Comparison of ENCODE assay signal across 8 cellular contexts in the genomic region with DNA sequence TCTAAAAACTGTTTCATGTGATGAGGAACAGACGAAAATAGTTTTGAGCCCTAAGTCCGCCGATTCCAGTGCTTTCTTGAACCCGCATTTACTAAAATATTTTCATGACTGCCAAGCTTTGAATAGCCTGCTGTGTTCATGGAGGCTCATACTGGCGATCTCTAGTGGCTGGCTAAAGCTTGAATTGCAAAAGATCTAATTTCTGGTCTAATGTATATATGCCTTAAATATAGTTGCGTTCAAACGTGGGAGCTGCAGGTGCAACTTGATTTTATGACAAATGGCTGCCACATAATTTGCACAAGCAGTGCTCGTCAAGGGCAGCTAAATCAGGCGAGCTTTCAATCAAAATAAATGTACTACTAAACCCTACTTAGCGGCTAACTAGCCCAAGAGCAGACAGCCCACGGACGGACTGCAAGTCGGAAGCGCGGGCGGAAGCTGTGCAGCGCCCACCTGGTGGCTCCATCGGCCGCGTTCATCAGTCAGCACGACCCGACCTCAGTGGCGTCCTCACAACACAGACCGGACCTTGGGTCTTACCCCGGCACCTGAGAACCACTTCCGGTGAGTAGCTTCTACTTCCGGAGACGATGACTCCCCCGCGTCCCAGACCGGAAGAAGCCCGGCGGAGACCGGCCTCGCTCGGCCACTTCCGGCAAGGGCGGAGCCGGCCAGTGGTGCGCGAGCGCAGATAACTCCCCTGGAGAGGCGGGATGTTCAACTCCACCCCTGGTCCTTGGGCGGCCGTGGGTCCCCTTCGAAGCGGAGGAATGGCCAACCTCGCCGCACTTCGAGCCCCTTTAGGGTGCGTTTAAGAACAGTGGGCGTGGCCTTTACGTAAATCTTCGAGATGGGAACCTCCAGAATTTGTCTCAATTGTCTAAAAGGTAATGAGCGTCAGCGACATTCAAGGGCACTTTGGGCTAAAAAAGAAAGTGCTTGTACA. TPM values are rescaled to one million over a fixed set of nuclear protein-coding genes. Genes with fewer than 3 reads are reported as not detected.
DNase-seq lines count a peak whose midpoint lies in the region; ATAC-seq and TF ChIP-seq lines count a peak whose summit lies in the region.

No MANE protein-coding gene starts in this region.

- peaks cover 35 to 36% of the 10 kb centered on the region in 2 donors for H3K36me3 Mint-ChIP-seq in CD14-positive monocyte

- H3K4me1 Mint-ChIP-seq in CD14-positive monocyte: peaks cover 31% of the 10 kb centered on the region

- H3K4me3 ChIP-seq in right lobe of liver: peak overlapping the region; percentile 57 to 77 (median 75)

- DNase-seq in CD14-positive monocyte (ENCODE audit: low spot score): peak; percentile 95
- DNase-seq in NCI-H526 treated with DMSO at 0.1 percent for 48 hours (lab: John Stamatoyannopoulos, UW): peak; percentile 99
- DNase-seq in activated CD4-positive, alpha-beta T cell treated with anti-CD3 and anti-CD28 coated beads, Interleukin-2, amount 50 U/mL, for 4 hours: peak; percentile 53 to 54
- DNase-seq in dermis microvascular lymphatic vessel endothelial cell (ENCODE audit: low read depth in 2 of 2): peak; percentile 92 to 93
- peak; percentile 96 to 97 (median 97) for DNase-seq in right lobe of liver
- DNase-seq in stimulated activated CD4-positive, alpha-beta T cell treated with anti-CD3 and anti-CD28 coated beads, Interleukin-4, amount 100 ng/mL, for 24 hours: peak; percentile 90

- no peaks in the 10 kb centered on the region for H3K9me3 Mint-ChIP-seq in CD14-positive monocyte

- peak overlapping the region; percentile 23 to 78 (median 57) for H3K27ac ChIP-seq in right lobe of liver

- no peaks in the 10 kb centered on the region for H3K27me3 Mint-ChIP-seq in CD14-positive monocyte (ENCODE audit: low read depth in 3 of 3)

- peak overlapping the region; percentile 96 to 98 for H3K4me3 Mint-ChIP-seq in CD14-positive monocyte

- H3K36me3 ChIP-seq in right lobe of liver: peaks cover 0 to 43% (median 25%) of the 10 kb centered on the region in 4 donors

- no peaks in the 10 kb centered on the region for H3K9me3 ChIP-seq in right lobe of liver

- H3K27ac Mint-ChIP-seq in CD14-positive monocyte: peak overlapping the region; percentile 92 to 96 (median 95)

- ATAC-seq in GM19351 (IDR thresholded peaks at IDR 0.05; ENCODE audit: unreplicated experiment) (peak; percentile 91), HG03520 (IDR thresholded peaks at IDR 0.05; ENCODE audit: unreplicated experiment) (peak; percentile 95), right lobe of liver (peak; percentile 97 to 99 (median 98))

- TF ChIP-seq CTCF in CD14-positive monocyte (IDR thresholded peaks at IDR 0.05) (no peak), right lobe of liver (IDR thresholded peaks at IDR 0.05) (peak in 3 of 4 donors; percentile 15 to 39 (median 35))

- H3K4me1 ChIP-seq in right lobe of liver: peaks cover 0 to 33% (median 12%) of the 10 kb centered on the region in 4 donors

- intact Hi-C loops in CD14-positive monocyte (cut with micrococcal nuclease) (loop anchor here (5.0 to 10.0 kb wide), 4 partner anchors 354 to 704 kb away; a partner anchor contains a TSS), right lobe of liver (cut with DNase I) (loop anchor here in 1 of 2 donors (10.0 kb wide), 1 partner anchor 126 kb away; a partner anchor contains a TSS)

- TF ChIP-seq POLR2A in right lobe of liver (IDR thresholded peaks at IDR 0.05): peak; percentile 90

- H3K27me3 ChIP-seq in right lobe of liver: no peaks in the 10 kb centered on the region

- 1% methylated on average over 31 of the region's 56 CpGs for WGBS in right lobe of liver (ENCODE audit: insufficient coverage, low coverage, low lambda C conversion rate, missing lambda C conversion rate)

RNA-seq across cellular contexts. Expression of a gene that starts 6.1 kb away (rescaled TPM):
- polyA plus RNA-seq in CD14-positive monocyte: 1,000 to 10,000 TPM; 1,091 to 1,233 TPM
- total RNA-seq in dermis microvascular lymphatic vessel endothelial cell: 845 and 1,131 TPM in 2 replicates
- 100 to 1,000 TPM; 187 to 394 (median 327) TPM for total RNA-seq in right lobe of liver

RNA-seq across cellular contexts. Expression of a gene that starts 6.2 kb away (rescaled TPM):
- under 1 TPM; 0.04 to 0.47 TPM for polyA plus RNA-seq in CD14-positive monocyte
- total RNA-seq in dermis microvascular lymphatic vessel endothelial cell: 1.9 and 3.7 TPM in 2 replicates
- 10 to 100 TPM in 2 of 6 experiments, 1 to 10 TPM in 4; 4.0 to 16.4 (median 6.9) TPM for total RNA-seq in right lobe of liver

Comparison
In these comparisons a context has a peak if more than half of its experiments do, and no peak if none do; other contexts are left out.
1. Peak in every context shown above with its lines: DNase-seq, ATAC-seq, H3K4me3 ChIP-seq and H3K27ac ChIP-seq.